ENCODE assay signal across 8 cellular contexts in the genomic region with DNA sequence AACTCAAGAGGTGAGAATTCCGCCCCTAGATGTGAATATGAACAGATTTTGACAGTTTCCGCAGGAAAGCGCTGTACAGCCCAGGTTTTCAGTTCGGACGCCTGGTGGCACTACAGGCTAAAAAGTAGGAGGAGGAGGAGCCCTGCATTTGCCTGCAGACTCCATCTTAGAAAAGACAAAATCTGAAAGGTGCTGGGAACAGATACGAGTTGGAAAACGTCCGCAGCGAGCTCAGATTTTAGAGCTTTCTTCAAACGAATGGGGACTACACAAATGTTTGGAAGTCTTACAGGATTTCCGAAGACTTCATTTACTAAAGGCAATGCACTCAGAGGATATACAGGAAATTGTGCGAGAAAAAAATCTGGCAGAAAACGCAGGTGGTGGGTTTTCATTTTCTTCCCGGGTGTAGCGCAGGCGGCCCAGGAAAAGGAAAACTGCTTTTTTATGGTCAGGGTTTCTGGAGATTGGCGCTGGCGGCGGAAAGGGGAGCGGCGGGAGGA. TPM values are rescaled to one million over a fixed set of nuclear protein-coding genes. Genes with fewer than 3 reads are reported as not detected.
DNase-seq lines count a peak whose midpoint lies in the region; ATAC-seq and TF ChIP-seq lines count a peak whose summit lies in the region.

No MANE protein-coding gene starts in this region.

- DNase-seq in GM03348 (ENCODE audit: low spot score) (peak; percentile 83), MG63 (peak; percentile 58), dermis microvascular lymphatic vessel endothelial cell (ENCODE audit: low read depth in 2 of 2) (peak; percentile 30 to 53), right lobe of liver (peak in 2 of 3 donors; percentile 40 to 68), GM19240 (ENCODE audit: insufficient read length, low spot score) (no peak)
- DNase-seq in stimulated activated CD8-positive, alpha-beta memory T cell treated with anti-CD3 and anti-CD28 coated beads, Interleukin-4, amount 100 ng/mL, for 48 hours = peak; percentile 41

- TF ChIP-seq CTCF in VCaP (conservative IDR thresholded peaks at IDR 0.05) = peak; percentile 84
- TF ChIP-seq CTCF in right lobe of liver (IDR thresholded peaks at IDR 0.05) = peak; percentile 32 to 69 (median 64)

- intact Hi-C loops in right lobe of liver (cut with DNase I) = no loop called here

- H3K36me3 ChIP-seq in MG63 (no peaks in the 10 kb centered on the region), right lobe of liver (no peaks in the 10 kb centered on the region)

- H3K27me3 ChIP-seq in MG63 = no peaks in the 10 kb centered on the region
- H3K27me3 ChIP-seq in right lobe of liver = peaks cover 0 to 5% of the 10 kb centered on the region in 2 donors

- H3K9me3 ChIP-seq in MG63 (0 out of 2 replicates have a peak, but pooled peaks cover 2% of the 10 kb centered on the region), right lobe of liver (no peaks in the 10 kb centered on the region)

- H3K4me1 ChIP-seq in right lobe of liver = no peaks in the 10 kb centered on the region

- peak overlapping the region; percentile 45 for H3K4me3 ChIP-seq in MG63
- H3K4me3 ChIP-seq in right lobe of liver = peak overlapping the region; percentile 29 to 54 (median 54)

- H3K27ac ChIP-seq in VCaP (peak overlapping the region; percentile 85), right lobe of liver (peak overlapping the region in 1 of 3 donors; percentile 34)

- TF ChIP-seq POLR2A in right lobe of liver (IDR thresholded peaks at IDR 0.05) = no peak

- peak; percentile 95 to 98 (median 97) for ATAC-seq in right lobe of liver
- ATAC-seq in GM18517 (IDR thresholded peaks at IDR 0.05; ENCODE audit: unreplicated experiment) = no peak

- WGBS in right lobe of liver (ENCODE audit: insufficient coverage, low coverage, low lambda C conversion rate, missing lambda C conversion rate) = 13% methylated on average over 21 of the region's 21 CpGs

RNA-seq across cellular contexts. Expression of a gene that starts 9.9 kb away (rescaled TPM):
- total RNA-seq in MG63 (2014; rRNA removed; shearing (Covaris generic); ENCODE audit: low replicate concordance) = 6.0 and 7.0 TPM in 2 replicates
- total RNA-seq in dermis microvascular lymphatic vessel endothelial cell (0.39 and 1.3 TPM in 2 replicates), right lobe of liver (under 1 TPM in 3 of 6 experiments, not detected in 3; 0.11 to 0.19 (median 0.14) TPM)

RNA-seq across cellular contexts. Expression of a gene that starts 15.7 kb away (rescaled TPM):
- total RNA-seq in MG63 (2014; rRNA removed; shearing (Covaris generic); ENCODE audit: low replicate concordance) = not detected in 2 replicates
- total RNA-seq in dermis microvascular lymphatic vessel endothelial cell (0.26 and 1.1 TPM in 2 replicates), right lobe of liver (under 1 TPM in 3 of 6 experiments, not detected in 3; 0.07 to 0.31 (median 0.30) TPM)

RNA-seq across cellular contexts. Expression of a gene that starts 33.4 kb away (rescaled TPM):
- total RNA-seq in MG63 (2014; rRNA removed; shearing (Covaris generic); ENCODE audit: low replicate concordance) = not detected in 2 replicates
- total RNA-seq in dermis microvascular lymphatic vessel endothelial cell = not detected in 2 replicates
- total RNA-seq in right lobe of liver = not detected

RNA-seq across cellular contexts. Expression of a gene that starts 37.1 kb away (rescaled TPM):
- total RNA-seq in MG63 (2014; rRNA removed; shearing (Covaris generic); ENCODE audit: low replicate concordance) = not detected in 2 replicates
- total RNA-seq in dermis microvascular lymphatic vessel endothelial cell (under 0.01 and 0.13 TPM in 2 replicates), right lobe of liver (under 1 TPM; 0.10 to 0.35 (median 0.20) TPM)

RNA-seq across cellular contexts. Expression of a gene that starts 50.5 kb away (rescaled TPM):
- 2.3 TPM in 1 of 2 replicates, not detected in the other for total RNA-seq in MG63 (2014; rRNA removed; shearing (Covaris generic); ENCODE audit: low replicate concordance)
- total RNA-seq in dermis microvascular lymphatic vessel endothelial cell (0.51 and 1.4 TPM in 2 replicates), right lobe of liver (1 to 10 TPM in 1 of 6 experiments, under 1 TPM in 5; 0.18 to 1.2 (median 0.45) TPM)
